In the genomic region with DNA sequence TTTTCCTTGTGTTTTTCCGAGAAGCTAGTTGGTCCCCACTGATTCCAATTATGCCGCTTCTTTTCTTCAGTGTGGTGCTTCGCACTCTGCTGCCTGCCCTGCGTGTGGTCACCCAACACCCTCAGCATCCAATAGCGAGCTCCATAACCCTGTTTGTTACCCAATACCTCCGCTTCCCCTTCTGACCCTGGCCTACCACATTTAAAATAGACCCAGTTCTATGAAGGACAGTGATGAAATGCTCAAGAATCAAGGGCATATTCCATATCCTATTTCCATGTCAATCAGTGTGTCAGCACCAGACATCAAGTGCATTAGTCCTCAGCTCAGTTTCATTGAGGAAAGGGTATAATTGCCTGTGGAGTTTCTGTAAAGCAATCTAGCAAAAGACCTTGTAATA, we compare ENCODE assay signal across 17 cellular contexts. TPM values are rescaled to one million over a fixed set of nuclear protein-coding genes. Genes with fewer than 3 reads are reported as not detected.
DNase-seq lines count a peak whose midpoint lies in the region; ATAC-seq, FAIRE-seq and TF ChIP-seq lines count a peak whose summit lies in the region.
"Had no signal": no experiment of that assay in that cellular context is flagged by ENCODE, and none has a peak within 500 bp of the region (broad histone marks: within the 10 kb centered on the region; RNA-seq: fewer than 3 reads in every experiment).

No MANE protein-coding gene starts in this region.

- H3K4me1 ChIP-seq in cardiac muscle cell (ENCODE audit: low read depth) (peaks cover 12% of the 10 kb centered on the region), pancreas (no peaks in the 10 kb centered on the region), mucosa of descending colon (ENCODE audit: low read depth) (no peaks in the 10 kb centered on the region)
- H3K4me1 ChIP-seq: BLaER1 had no signal

- 65 to 73% methylated on average over 6 of the region's 6 CpGs for WGBS in pancreas, 2 donors

- H3K4me3 ChIP-seq in cardiac muscle cell = no peak overlapping the region
- no peak overlapping the region for H3K4me3 ChIP-seq in pancreas
- H3K4me3 ChIP-seq in mucosa of descending colon = no peak overlapping the region
- H3K4me3 ChIP-seq: BLaER1, gastroesophageal sphincter, skin epidermis had no signal

- H3K27me3 ChIP-seq in cardiac muscle cell (no peaks in the 10 kb centered on the region), pancreas (no peaks in the 10 kb centered on the region)
- H3K27me3 ChIP-seq: BLaER1, gastroesophageal sphincter had no signal

- H3K27ac ChIP-seq in cardiac muscle cell (peak overlapping the region; percentile 57), angular gyrus (ENCODE audit: low read depth, low read length) (peak overlapping the region; percentile 0), pancreas (no peak overlapping the region)
- H3K27ac ChIP-seq: BLaER1, skin epidermis had no signal

- FAIRE-seq in pancreas (lab: Jason Lieb, UNC) = no peak

- H3K36me3 ChIP-seq in cardiac muscle cell (peaks cover 16% of the 10 kb centered on the region), pancreas (peaks cover 0 to 16% (median 0%) of the 10 kb centered on the region in 3 donors), mucosa of descending colon (ENCODE audit: low read depth) (no peaks in the 10 kb centered on the region)

- TF ChIP-seq CTCF in cardiac muscle cell (IDR thresholded peaks at IDR 0.05; ENCODE audit: low read depth, low read length) = no peak
- no peak for TF ChIP-seq CTCF in pancreas (IDR thresholded peaks at IDR 0.05)
- no peak for TF ChIP-seq CTCF in mucosa of descending colon (IDR thresholded peaks at IDR 0.05)

- DNase-seq in cardiac muscle cell (ENCODE audit: low read depth in 1 of 2, low spot score in 1 of 2) (no peak), Right ventricle myocardium inferior (ENCODE audit: missing footprints) (no peak), pancreas (no peak), mucosa of descending colon (no peak), NCI-H187 (lab: John Stamatoyannopoulos, UW) (no peak)
- DNase-seq in stimulated activated naive CD4-positive, alpha-beta T cell treated with Interleukin-2 at 50 U/mL for 16 hours (lab: John Stamatoyannopoulos, UW) = no peak
- no peak for DNase-seq in stimulated activated CD4-positive, alpha-beta T cell treated with anti-CD3 and anti-CD28 coated beads, Interleukin-12 subunit alpha, Interleukin-12 subunit beta, amount 100 ng/mL, for 4 hours

- no peaks in the 10 kb centered on the region for H3K9me3 ChIP-seq in cardiac muscle cell (ENCODE audit: low read depth)
- H3K9me3 ChIP-seq in pancreas = no peaks in the 10 kb centered on the region
- no peaks in the 10 kb centered on the region for H3K9me3 ChIP-seq in mucosa of descending colon
- H3K9me3 ChIP-seq: BLaER1, gastroesophageal sphincter had no signal

- ATAC-seq in Right ventricle myocardium inferior = no peak
- ATAC-seq in pancreas = peak in 3 of 4 donors; percentile 13 to 40 (median 28)
- no peak for ATAC-seq in mucosa of descending colon

- intact Hi-C loops in Right ventricle myocardium inferior (cut with DNase I) = loop anchor here (2.0 kb wide), 2 partner anchors 77 to 91 kb away; no protein-coding TSS in a partner anchor
- intact Hi-C loops in pancreas (cut with DNase I) = loop anchor here in 1 of 3 donors (5.0 kb wide), 1 partner anchor 77 kb away; no protein-coding TSS in a partner anchor
- intact Hi-C loops in mucosa of descending colon (cut with DNase I, micrococcal nuclease) = loop anchor here in 1 of 2 donors (10.0 kb wide), 1 partner anchor 79 kb away; the partner anchor contains the start of gene ZNF219

RNA-seq across cellular contexts. Expression of gene NDRG2, which starts 9.5 kb away (rescaled TPM):
- total RNA-seq in cardiac muscle cell (218 and 234 TPM in 2 replicates), Right ventricle myocardium inferior (321 TPM), pancreas (10 to 100 TPM; 37.5 to 75.4 (median 47.4) TPM), mucosa of descending colon (100 to 1,000 TPM; 156 to 212 (median 188) TPM)
- polyA plus RNA-seq in cardiac muscle cell (386 and 423 TPM in 2 replicates), pancreas (100 to 1,000 TPM; 104 to 159 TPM)

RNA-seq across cellular contexts. Expression of gene TPPP2, which starts 14.7 kb away (rescaled TPM):
- 0.92 TPM in 1 of 2 replicates, not detected in the other for total RNA-seq in cardiac muscle cell
- polyA plus RNA-seq in cardiac muscle cell = 0.39 and 1.9 TPM in 2 replicates
- total RNA-seq in Right ventricle myocardium inferior = 1.1 TPM
- total RNA-seq in pancreas = under 1 TPM in 1 of 6 donors, not detected in 5; 0.23 TPM
- under 1 TPM; 0.46 to 0.59 TPM for polyA plus RNA-seq in pancreas
- total RNA-seq in mucosa of descending colon = 1 to 10 TPM in 1 of 3 donors, under 1 TPM in 1, not detected in 1; 0.58 to 2.3 TPM
- total RNA-seq: gastroesophageal sphincter; HT1080; kidney epithelial cell; mesenteric fat pad; natural killer cell treated with Interleukin-12 subunit alpha and Interleukin-12 subunit beta and Interleukin-15 and Interleukin-18, amount 100 ng/mL, for 72 hours; T-helper 1 cell treated with Interleukin-12 subunit alpha and Interleukin-12 subunit beta and Interleukin-4 antibody, amounts not matched to agents 30 ng/mL and 1 ng/mL, for 36 hours had no signal

RNA-seq across cellular contexts. Expression of gene SLC39A2, which starts 16.2 kb away (rescaled TPM):
- total RNA-seq in cardiac muscle cell = 0.14 TPM in 1 of 2 replicates, not detected in the other
- polyA plus RNA-seq in cardiac muscle cell = not detected in 2 replicates
- total RNA-seq in Right ventricle myocardium inferior = not detected
- total RNA-seq in pancreas = not detected
- under 1 TPM in 1 of 2 donors, not detected in 1; 0.09 TPM for polyA plus RNA-seq in pancreas
- total RNA-seq in mucosa of descending colon = 1 to 10 TPM in 2 of 3 donors, under 1 TPM in 1; 0.28 to 4.9 (median 2.0) TPM
- total RNA-seq: mesenteric fat pad had no signal

RNA-seq across cellular contexts. Expression of gene RNASE13, which starts 19.3 kb away (rescaled TPM):
- total RNA-seq in cardiac muscle cell (not detected in 2 replicates), Right ventricle myocardium inferior (not detected), pancreas (under 1 TPM in 2 of 6 donors, not detected in 4; 0.08 to 0.12 TPM), mucosa of descending colon (not detected)
- polyA plus RNA-seq in cardiac muscle cell (0.84 TPM in 1 of 2 replicates, not detected in the other), pancreas (under 1 TPM; 0.15 to 0.23 TPM)
- total RNA-seq: gastroesophageal sphincter; HT1080; kidney epithelial cell; mesenteric fat pad; natural killer cell treated with Interleukin-12 subunit alpha and Interleukin-12 subunit beta and Interleukin-15 and Interleukin-18, amount 100 ng/mL, for 72 hours; T-helper 1 cell treated with Interleukin-12 subunit alpha and Interleukin-12 subunit beta and Interleukin-4 antibody, amounts not matched to agents 30 ng/mL and 1 ng/mL, for 36 hours had no signal
- polyA plus RNA-seq: esophagus had no signal

RNA-seq across cellular contexts. Expression of gene METTL17, which starts 25.5 kb away (rescaled TPM):
- total RNA-seq in cardiac muscle cell (152 and 172 TPM in 2 replicates), Right ventricle myocardium inferior (44.5 TPM), pancreas (10 to 100 TPM; 19.0 to 34.1 (median 25.6) TPM), mucosa of descending colon (10 to 100 TPM; 61.1 to 87.3 (median 73.1) TPM)
- polyA plus RNA-seq in cardiac muscle cell (122 and 127 TPM in 2 replicates), pancreas (100 to 1,000 TPM in 1 of 2 donors, 10 to 100 TPM in 1; 61.2 to 103 TPM)

Comparison
In these comparisons a context has a peak if more than half of its experiments do, and no peak if none do; other contexts are left out.
1. H3K27ac ChIP-seq: peak in cardiac muscle cell (single experiment) and angular gyrus (single experiment); none in pancreas (0 of 4).
2. ATAC-seq: peak in pancreas (3 of 4); none in Right ventricle myocardium inferior (single experiment) and mucosa of descending colon (single experiment).